Comparison of ENCODE assay signal across 21 cellular contexts in the genomic region with DNA sequence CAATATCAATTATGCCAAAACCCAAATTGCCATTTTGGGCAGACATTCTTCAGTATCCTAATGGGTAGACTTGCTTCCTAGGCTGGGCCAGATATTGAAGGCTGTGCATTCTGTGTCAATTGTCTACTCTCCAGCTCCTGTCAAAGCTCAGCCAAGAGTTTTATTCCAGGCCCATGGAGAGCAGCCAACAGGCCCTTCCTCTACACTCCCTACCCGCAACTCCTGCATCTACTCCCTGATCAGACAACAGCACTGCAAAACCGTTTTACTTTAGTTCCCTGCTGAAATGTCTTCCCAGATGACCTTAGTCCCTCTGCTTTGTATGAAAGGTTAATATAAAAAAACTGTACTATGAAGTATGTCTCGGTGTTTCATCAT. TPM values are rescaled to one million over a fixed set of nuclear protein-coding genes. Genes with fewer than 3 reads are reported as not detected.
A peak's percentile ranks its signal among the peaks of the same experiment; 100 is the strongest.
DNase-seq lines count a peak whose midpoint lies in the region; ATAC-seq and TF ChIP-seq lines count a peak whose summit lies in the region.
"Had no signal": no experiment of that assay in that cellular context is flagged by ENCODE, and none has a peak within 500 bp of the region (broad histone marks: within the 10 kb centered on the region; RNA-seq: fewer than 3 reads in every experiment).

No MANE protein-coding gene starts in this region.

- intact Hi-C loops in ascending aorta (cut with DNase I) (no loop called here), Right ventricle myocardium inferior (cut with DNase I) (loop anchor here (5.0 to 10.0 kb wide), 2 partner anchors 47 to 115 kb away; no protein-coding TSS in a partner anchor), tibial artery (cut with DNase I; ENCODE audit: low total_unique reads) (no loop called here)

- H3K9ac ChIP-seq in mesenchymal stem cell (ENCODE audit: low read length), result peak overlapping the region; percentile 24
- H3K9ac ChIP-seq: KMS-11 had no signal

- H3K4ac ChIP-seq in mesenchymal stem cell (ENCODE audit: low read depth in 1 of 2, low read length in 2 of 2), result peak overlapping the region in 1 of 2 experiments; percentile 24

- WGBS in mesenchymal stem cell, result 95% methylated on average over 2 of the region's 3 CpGs

- DNase-seq in ascending aorta (ENCODE audit: low spot score in 2 of 2) (no peak), Right ventricle myocardium inferior (ENCODE audit: missing footprints) (no peak), mesenchymal stem cell (no peak), tibial artery (no peak), GDM1 (lab: John Stamatoyannopoulos, UW) (no peak)
- no peak for DNase-seq in stimulated activated CD4-positive, alpha-beta T cell treated with anti-CD3 and anti-CD28 coated beads, Interleukin-2, amount 100 ng/mL, for 24 hours
- DNase-seq: activated CD8-positive, alpha-beta memory T cell treated with anti-CD3 and anti-CD28 coated beads, Interleukin-2, amount 50 U/mL, for 4 hours; DMS 273 treated with DMSO at 0.1 percent for 48 hours; effector memory CD4-positive, alpha-beta T cell; foreskin melanocyte; immature natural killer cell; NCI-H1417; SHP77; stimulated activated naive CD4-positive, alpha-beta T cell; T-helper 2 cell had no signal

- H4K8ac ChIP-seq in mesenchymal stem cell (ENCODE audit: low read length), result no peak overlapping the region

- no peak overlapping the region for H2AK5ac ChIP-seq in mesenchymal stem cell (ENCODE audit: low read length, severe bottlenecking)

- peak overlapping the region; percentile 93 to 98 for H3K27ac ChIP-seq in ascending aorta
- no peak overlapping the region for H3K27ac ChIP-seq in mesenchymal stem cell (ENCODE audit: low read length, poor library complexity, severe bottlenecking)
- peak overlapping the region; percentile 90 to 96 for H3K27ac ChIP-seq in tibial artery
- H3K27ac ChIP-seq: KMS-11 had no signal

- H3K4me1 ChIP-seq in ascending aorta (peaks cover 9 to 33% of the 10 kb centered on the region in 2 donors), mesenchymal stem cell (ENCODE audit: control insufficient read depth, insufficient read depth, low read depth, low read length) (peaks cover 10% of the 10 kb centered on the region), tibial artery (peaks cover 0 to 45% (median 32%) of the 10 kb centered on the region in 4 donors)

- H2BK120ac ChIP-seq in mesenchymal stem cell (ENCODE audit: low read depth, low read length), result no peak overlapping the region

- no peak overlapping the region for H2BK15ac ChIP-seq in mesenchymal stem cell (ENCODE audit: low read depth, poor library complexity, severe bottlenecking)

- H3K4me3 ChIP-seq in ascending aorta (no peak overlapping the region), mesenchymal stem cell (ENCODE audit: insufficient read depth in 1 of 2, low read depth in 1 of 2, low read length in 2 of 2) (no peak overlapping the region), tibial artery (no peak overlapping the region)

- no peak overlapping the region for H3K4me2 ChIP-seq in mesenchymal stem cell (ENCODE audit: low read length, poor library complexity, severe bottlenecking)
- H3K4me2 ChIP-seq: KMS-11 had no signal

- no peak overlapping the region for H2AFZ ChIP-seq in mesenchymal stem cell (ENCODE audit: low read depth, low read length)

- no peak overlapping the region for H3K14ac ChIP-seq in mesenchymal stem cell (ENCODE audit: low read length in 2 of 2)

- no peak overlapping the region for H4K91ac ChIP-seq in mesenchymal stem cell (ENCODE audit: low read length)

- no peak overlapping the region for H3K23ac ChIP-seq in mesenchymal stem cell (ENCODE audit: low read length in 2 of 2)

- no peak overlapping the region for H2BK12ac ChIP-seq in mesenchymal stem cell (ENCODE audit: low read length in 2 of 2)

- H3K27me3 ChIP-seq in ascending aorta, result no peaks in the 10 kb centered on the region
- no peaks in the 10 kb centered on the region for H3K27me3 ChIP-seq in mesenchymal stem cell (ENCODE audit: control insufficient read depth in 1 of 2, insufficient read depth in 1 of 2, low read length in 2 of 2)
- H3K27me3 ChIP-seq in tibial artery, result no peaks in the 10 kb centered on the region

- no peaks in the 10 kb centered on the region for H3K79me1 ChIP-seq in mesenchymal stem cell (replicated peaks; ENCODE audit: low read length, poor library complexity, severe bottlenecking)

- H3K36me3 ChIP-seq in ascending aorta (no peaks in the 10 kb centered on the region), mesenchymal stem cell (ENCODE audit: control insufficient read depth in 1 of 2, insufficient read depth in 2 of 2, low read depth in 1 of 2, low read length in 2 of 2) (no peaks in the 10 kb centered on the region), tibial artery (no peaks in the 10 kb centered on the region)

- no peak overlapping the region for H3K18ac ChIP-seq in mesenchymal stem cell (ENCODE audit: low read depth in 1 of 2, low read length in 2 of 2)

- H3K9me3 ChIP-seq in ascending aorta, result no peaks in the 10 kb centered on the region
- no peaks in the 10 kb centered on the region for H3K9me3 ChIP-seq in mesenchymal stem cell (ENCODE audit: control insufficient read depth, low read length)
- no peaks in the 10 kb centered on the region for H3K9me3 ChIP-seq in tibial artery

- H2BK5ac ChIP-seq in mesenchymal stem cell (ENCODE audit: low read depth, low read length, poor library complexity, severe bottlenecking), result no peak overlapping the region

- peak; percentile 56 for ATAC-seq in Right ventricle myocardium inferior
- no peak for ATAC-seq in HG02759 (IDR thresholded peaks at IDR 0.05; ENCODE audit: unreplicated experiment)
- no peak for ATAC-seq in HG03432 (IDR thresholded peaks at IDR 0.05; ENCODE audit: unreplicated experiment)
- ATAC-seq: activated CD4-positive, CD25-positive, alpha-beta regulatory T cell treated with anti-CD3 and anti-CD28 coated beads, Interleukin-2, amount 50 U/mL, for 24 hours; activated naive CD4-positive, alpha-beta T cell treated with anti-CD3 and anti-CD28 coated beads, Interleukin-2, amount 50 U/mL, for 72 hours had no signal

- no peak for TF ChIP-seq CTCF in ascending aorta (IDR thresholded peaks at IDR 0.05)
- no peak for TF ChIP-seq CTCF in tibial artery (IDR thresholded peaks at IDR 0.05)

RNA-seq across cellular contexts. Expression of gene ADORA3, which starts 6.6 kb away (rescaled TPM):
- total RNA-seq in ascending aorta, result 3.6 TPM
- 3.8 TPM for total RNA-seq in Right ventricle myocardium inferior
- 0.06 TPM for polyA plus RNA-seq in mesenchymal stem cell (2013, experiment 1 of 2)
- polyA plus RNA-seq in mesenchymal stem cell (2013, experiment 2 of 2), result not detected
- total RNA-seq: bronchial epithelial cell had no signal

RNA-seq across cellular contexts. Expression of gene TMIGD3, which starts 6.6 kb away (rescaled TPM):
- total RNA-seq in ascending aorta, result 2.4 TPM
- 1.7 TPM for total RNA-seq in Right ventricle myocardium inferior
- polyA plus RNA-seq in mesenchymal stem cell (2013, experiment 1 of 2), result 0.14 TPM
- polyA plus RNA-seq in mesenchymal stem cell (2013, experiment 2 of 2), result 0.16 TPM
- total RNA-seq: activated naive CD4-positive, alpha-beta T cell treated with anti-CD3 and anti-CD28 coated beads, Interleukin-2, amount 50 U/mL, for 72 hours; bronchial epithelial cell had no signal
- polyA plus RNA-seq: immature natural killer cell had no signal

RNA-seq across cellular contexts. Expression of gene C1orf162, which starts 36.2 kb away (rescaled TPM):
- total RNA-seq in ascending aorta (18.9 TPM), Right ventricle myocardium inferior (9.5 TPM)
- polyA plus RNA-seq in mesenchymal stem cell (2013, experiment 1 of 2), result 0.07 TPM
- 0.08 TPM for polyA plus RNA-seq in mesenchymal stem cell (2013, experiment 2 of 2)
